ENCODE assay signal across 28 cellular contexts in genomic region chr1:176852124-176852523, GRCh38.
"Had no signal": no experiment of that assay in that cellular context is flagged by ENCODE, and none has a peak within 500 bp of the region (broad histone marks: within the 10 kb centered on the region; RNA-seq: fewer than 3 reads in every experiment).

No MANE protein-coding gene starts in this region.

- ATAC-seq: effector memory CD8-positive, alpha-beta T cell; esophagus mucosa; foreskin keratinocyte; gastrocnemius medialis; gastroesophageal sphincter; heart left ventricle; heart right ventricle had no signal

- DNase-seq: colonic mucosa; cortex of kidney; dermis blood vessel endothelial cell; dorsolateral prefrontal cortex; effector CD4-positive, alpha-beta T cell; effector CD8-positive, alpha-beta T cell; effector memory CD4-positive, alpha-beta T cell; effector memory CD8-positive, alpha-beta T cell; endodermal cell; erythroblast; esophagus squamous epithelium; foreskin fibroblast; foreskin keratinocyte; foreskin melanocyte; gastrocnemius medialis; glutamatergic neuron; head of caudate nucleus; heart left ventricle; heart right ventricle had no signal

- FAIRE-seq: colon, endometrium, endothelial cell of umbilical vein, frontal cortex had no signal

- H3K4me3 ChIP-seq: colonic mucosa, coronary artery, dorsolateral prefrontal cortex, esophagus muscularis mucosa, esophagus squamous epithelium, gastrocnemius medialis, gastroesophageal sphincter, heart left ventricle, heart right ventricle had no signal

- H3K4me1 ChIP-seq: colonic mucosa, esophagus squamous epithelium, foreskin keratinocyte, gastrocnemius medialis, gastroesophageal sphincter had no signal

- H3K27me3 ChIP-seq: colonic mucosa, dorsolateral prefrontal cortex, esophagus muscularis mucosa, esophagus squamous epithelium, foreskin keratinocyte, gastrocnemius medialis, gastroesophageal sphincter, heart left ventricle, heart right ventricle had no signal

- H3K36me3 ChIP-seq: colonic mucosa, esophagus muscularis mucosa, esophagus squamous epithelium, gastrocnemius medialis, gastroesophageal sphincter, heart left ventricle, heart right ventricle had no signal

- H3K27ac ChIP-seq: colonic mucosa, coronary artery, dorsolateral prefrontal cortex, epithelial cell of prostate, esophagus muscularis mucosa, esophagus squamous epithelium, foreskin keratinocyte, gastrocnemius medialis, gastroesophageal sphincter, heart left ventricle, heart right ventricle had no signal

- H3K9me3 ChIP-seq: colonic mucosa, esophagus muscularis mucosa, esophagus squamous epithelium, gastrocnemius medialis, gastroesophageal sphincter, heart left ventricle, heart right ventricle had no signal
